In genomic region chr16:56295059-56295673, GRCh38 we compare ENCODE assay signal across 21 cellular contexts.
DNase-seq lines count a peak whose midpoint lies in the region; ATAC-seq and TF ChIP-seq lines count a peak whose summit lies in the region.
"Had no signal": no experiment of that assay in that cellular context is flagged by ENCODE, and none has a peak within 500 bp of the region (broad histone marks: within the 10 kb centered on the region; RNA-seq: fewer than 3 reads in every experiment).

No MANE protein-coding gene starts in this region.

- H3K9me3 Mint-ChIP-seq in stimulated activated memory B cell treated with anti-CD40 and anti-IgM and Interleukin-4, amounts not matched to agents 10 μg/mL and 1 μg/mL and 100 μg/mL, for 72 hours = no peaks in the 10 kb centered on the region
- H3K9me3 Mint-ChIP-seq: stimulated activated effector memory CD8-positive, alpha-beta T cell treated with anti-CD3 and anti-CD28 coated beads, Interleukin-12 subunit alpha, Interleukin-12 subunit beta, amount 100 ng/mL, for 72 hours had no signal

- H3K9ac ChIP-seq in muscle layer of colon (ENCODE audit: low read length) = no peak overlapping the region
- H3K9ac ChIP-seq in MM.1S (ENCODE audit: low read length) = no peak overlapping the region

- DNase-seq in Daoy (ENCODE audit: low read depth) (peak; percentile 19), MM.1S (no peak), dedifferentiated amniotic fluid mesenchymal stem cell (ENCODE audit: extremely low spot score) (no peak)
- DNase-seq: activated CD4-positive, alpha-beta T cell treated with anti-CD3 and anti-CD28 coated beads, Interleukin-2, amount 50 U/mL, for 1 hour; activated gamma-delta T cell treated with Interleukin-2 at 50 U/mL for 16 hours; cortex of kidney; DND-41; H7; KG1; NCI-H2029 treated with DMSO at 0.1 percent for 48 hours; NCI-H510A; stimulated activated CD4-positive, alpha-beta T cell treated with anti-CD3 and anti-CD28 coated beads, Interleukin-15, amount 100 ng/mL, for 24 hours; SW 1271; upper lobe of left lung had no signal

- no peak overlapping the region for H3K4me2 ChIP-seq in MM.1S (ENCODE audit: low read depth, low read length)

- H3K27me3 ChIP-seq in ectodermal cell (ENCODE audit: control insufficient read depth, insufficient read depth, low read length, poor library complexity, severe bottlenecking) (no peaks in the 10 kb centered on the region), muscle layer of colon (ENCODE audit: control insufficient read depth in 1 of 2, insufficient read depth in 2 of 2, low read length in 2 of 2) (no peaks in the 10 kb centered on the region), MM.1S (replicated peaks; ENCODE audit: insufficient read depth, low read length) (no peaks in the 10 kb centered on the region)
- H3K27me3 ChIP-seq: upper lobe of left lung had no signal

- no peaks in the 10 kb centered on the region for H3K9me2 ChIP-seq in MM.1S (replicated peaks; ENCODE audit: insufficient read depth, low read length)

- 92 to 95% methylated on average over 7 to 8 of the region's 8 CpGs for WGBS in ectodermal cell, 2 experiments

- peaks cover 26% of the 10 kb centered on the region for H3K27me3 Mint-ChIP-seq in stimulated activated memory B cell treated with anti-CD40 and anti-IgM and Interleukin-4, amounts not matched to agents 10 μg/mL and 1 μg/mL and 100 μg/mL, for 72 hours

- H3K9me3 ChIP-seq in ectodermal cell (ENCODE audit: control insufficient read depth, low read length) (no peaks in the 10 kb centered on the region), muscle layer of colon (ENCODE audit: low read length) (no peaks in the 10 kb centered on the region), MM.1S (replicated peaks; ENCODE audit: insufficient read depth, low read length) (no peaks in the 10 kb centered on the region)
- H3K9me3 ChIP-seq: upper lobe of left lung had no signal

- H3K36me3 ChIP-seq in ectodermal cell (ENCODE audit: control insufficient read depth, insufficient read depth, low read length) (no peaks in the 10 kb centered on the region), muscle layer of colon (ENCODE audit: insufficient read depth, low read length) (no peaks in the 10 kb centered on the region), MM.1S (replicated peaks; ENCODE audit: insufficient read depth, low read length) (no peaks in the 10 kb centered on the region)
- H3K36me3 ChIP-seq: upper lobe of left lung had no signal

- no peak overlapping the region for H3K4me3 ChIP-seq in ectodermal cell (ENCODE audit: insufficient read depth, low read depth, low read length)
- peak overlapping the region in 1 of 2 donors; percentile 6 for H3K4me3 ChIP-seq in muscle layer of colon (ENCODE audit: low read depth in 1 of 2, low read length in 2 of 2)
- no peak overlapping the region for H3K4me3 ChIP-seq in MM.1S (ENCODE audit: low read length)
- H3K4me3 ChIP-seq: upper lobe of left lung had no signal

- H3K4me1 Mint-ChIP-seq in stimulated activated memory B cell treated with anti-CD40 and anti-IgM and Interleukin-4, amounts not matched to agents 10 μg/mL and 1 μg/mL and 100 μg/mL, for 72 hours = peaks cover 18% of the 10 kb centered on the region

- no peak for ATAC-seq in stimulated activated memory B cell treated with anti-CD40 and anti-IgM and Interleukin-4, amounts not matched to agents 10 μg/mL and 1 μg/mL and 100 μg/mL, for 72 hours
- no peak for ATAC-seq in GM21390 (IDR thresholded peaks at IDR 0.05; ENCODE audit: unreplicated experiment)
- ATAC-seq in GM19452 (IDR thresholded peaks at IDR 0.05; ENCODE audit: unreplicated experiment) = no peak
- ATAC-seq: stimulated activated effector memory CD8-positive, alpha-beta T cell treated with anti-CD3 and anti-CD28 coated beads, Interleukin-12 subunit alpha, Interleukin-12 subunit beta, amount 100 ng/mL, for 72 hours had no signal

- no peaks in the 10 kb centered on the region for H3F3A ChIP-seq in MM.1S (ENCODE audit: insufficient read depth, low read length)

- H3K27ac Mint-ChIP-seq in stimulated activated memory B cell treated with anti-CD40 and anti-IgM and Interleukin-4, amounts not matched to agents 10 μg/mL and 1 μg/mL and 100 μg/mL, for 72 hours = peak overlapping the region; percentile 15
- H3K27ac Mint-ChIP-seq: stimulated activated effector memory CD8-positive, alpha-beta T cell treated with anti-CD3 and anti-CD28 coated beads, Interleukin-12 subunit alpha, Interleukin-12 subunit beta, amount 100 ng/mL, for 72 hours had no signal

- no peak overlapping the region for H3K4me3 Mint-ChIP-seq in stimulated activated memory B cell treated with anti-CD40 and anti-IgM and Interleukin-4, amounts not matched to agents 10 μg/mL and 1 μg/mL and 100 μg/mL, for 72 hours
- H3K4me3 Mint-ChIP-seq: stimulated activated effector memory CD8-positive, alpha-beta T cell treated with anti-CD3 and anti-CD28 coated beads, Interleukin-12 subunit alpha, Interleukin-12 subunit beta, amount 100 ng/mL, for 72 hours had no signal

- no peaks in the 10 kb centered on the region for H3K79me2 ChIP-seq in MM.1S (ENCODE audit: low read length)

- peaks cover 57% of the 10 kb centered on the region for H3K4me1 ChIP-seq in ectodermal cell (ENCODE audit: control insufficient read depth, insufficient read depth, low read length)
- H3K4me1 ChIP-seq in muscle layer of colon (ENCODE audit: insufficient read depth, low read length) = peaks cover 63% of the 10 kb centered on the region
- no peaks in the 10 kb centered on the region for H3K4me1 ChIP-seq in MM.1S (ENCODE audit: low read length)
- H3K4me1 ChIP-seq: upper lobe of left lung had no signal

- no peak overlapping the region for H2AFZ ChIP-seq in MM.1S (ENCODE audit: low read length)

- peak overlapping the region; percentile 86 for H3K27ac ChIP-seq in ectodermal cell (ENCODE audit: insufficient read depth, low read depth, low read length, poor library complexity, severe bottlenecking)
- H3K27ac ChIP-seq in muscle layer of colon (ENCODE audit: low read depth, low read length) = peak overlapping the region; percentile 68
- no peak overlapping the region for H3K27ac ChIP-seq in MM.1S (ENCODE audit: low read length)
- H3K27ac ChIP-seq: epithelial cell of prostate, upper lobe of left lung had no signal

- H4K20me1 ChIP-seq in MM.1S (ENCODE audit: insufficient read depth, low read length) = no peaks in the 10 kb centered on the region

- no peaks in the 10 kb centered on the region for H3K36me3 Mint-ChIP-seq in stimulated activated memory B cell treated with anti-CD40 and anti-IgM and Interleukin-4, amounts not matched to agents 10 μg/mL and 1 μg/mL and 100 μg/mL, for 72 hours
- H3K36me3 Mint-ChIP-seq: stimulated activated effector memory CD8-positive, alpha-beta T cell treated with anti-CD3 and anti-CD28 coated beads, Interleukin-12 subunit alpha, Interleukin-12 subunit beta, amount 100 ng/mL, for 72 hours had no signal

- TF ChIP-seq CTCF in MM.1S (IDR thresholded peaks at IDR 0.05; ENCODE audit: low read length) = no peak
